10 cellular contexts compared by ENCODE assay signal in genomic region chr15:38868326-38869114, GRCh38.
DNase-seq lines count a peak whose midpoint lies in the region; ATAC-seq, FAIRE-seq and TF ChIP-seq lines count a peak whose summit lies in the region.
"Had no signal": no experiment of that assay in that cellular context is flagged by ENCODE, and none has a peak within 500 bp of the region (broad histone marks: within the 10 kb centered on the region; RNA-seq: fewer than 3 reads in every experiment).

No MANE protein-coding gene starts in this region.

- POLR2A ChIA-PET in SK-N-SH (lab: Yijun Ruan, JAX) = no interaction called here

- WGBS in SK-N-SH (ENCODE audit: low lambda C conversion rate) = 65% methylated on average over 8 of the region's 8 CpGs
- WGBS in small intestine, 3 donors = 26 to 49% (median 37%) methylated on average over 8 of the region's 8 CpGs
- no CpG with 5 or more reads among the region's 8 CpGs for WGBS in neuronal stem cell (ENCODE audit: extremely low coverage in 2 of 2, insufficient read length in 2 of 2, insufficient replicate concordance in 1 of 2), 2 donors

- H4K91ac ChIP-seq in neuronal stem cell (ENCODE audit: low read depth, low read length, poor library complexity) = no peak overlapping the region

- no peak overlapping the region for H3K23ac ChIP-seq in neuronal stem cell (ENCODE audit: low read depth, low read length, poor library complexity)

- no peak overlapping the region for H3K9ac ChIP-seq in SK-N-SH
- no peak overlapping the region for H3K9ac ChIP-seq in neuronal stem cell (ENCODE audit: low read depth, low read length, poor library complexity)
- H3K9ac ChIP-seq: neural progenitor cell had no signal

- CTCF ChIA-PET in SK-N-SH (lab: Yijun Ruan, JAX) = interaction anchor here (0.7 to 1.2 kb wide), 2 partner anchors 122 to 712 kb away, joined by 3 read pairs; no protein-coding TSS in a partner anchor

- H3K4me3 ChIP-seq in SK-N-SH (ENCODE audit: low read depth in 2 of 2, low read length in 1 of 2) (no peak overlapping the region), small intestine (ENCODE audit: low read depth in 1 of 2, low read length in 2 of 2) (no peak overlapping the region), neuronal stem cell (ENCODE audit: low read length in 2 of 2) (no peak overlapping the region)
- H3K4me3 ChIP-seq: HAP-1, neural progenitor cell had no signal

- H3K18ac ChIP-seq in neuronal stem cell (ENCODE audit: low read length) = no peak overlapping the region

- H2BK120ac ChIP-seq in neuronal stem cell (ENCODE audit: low read depth, low read length) = no peak overlapping the region

- H2AFZ ChIP-seq in SK-N-SH (ENCODE audit: low read depth) = no peak overlapping the region
- H2AFZ ChIP-seq in neuronal stem cell (ENCODE audit: low read length) = no peak overlapping the region
- H2AFZ ChIP-seq: neural progenitor cell had no signal

- H3K14ac ChIP-seq in neuronal stem cell (ENCODE audit: low read length) = no peak overlapping the region

- H2AK5ac ChIP-seq in neuronal stem cell (ENCODE audit: low read depth, low read length) = no peak overlapping the region

- no peak overlapping the region for H2BK12ac ChIP-seq in neuronal stem cell (ENCODE audit: low read length)

- no peak for TF ChIP-seq EP300 in SK-N-SH (IDR thresholded peaks at IDR 0.05; ENCODE audit: borderline replicate concordance in 1 of 2, low read depth in 1 of 2, low read length in 1 of 2)

- H3K79me1 ChIP-seq in neuronal stem cell (ENCODE audit: low read depth, low read length) = no peaks in the 10 kb centered on the region

- no peak for ATAC-seq in GM21786 (IDR thresholded peaks at IDR 0.05; ENCODE audit: unreplicated experiment)

- H4K20me1 ChIP-seq in SK-N-SH (ENCODE audit: insufficient read depth) = no peaks in the 10 kb centered on the region

- H3K4ac ChIP-seq in neuronal stem cell (ENCODE audit: low read length) = no peak overlapping the region

- H3K27ac ChIP-seq in SK-N-SH (ENCODE audit: low read depth in 2 of 2, low read length in 1 of 2) = peak overlapping the region in 1 of 2 experiments; percentile 56; a peak in 2 of 4 replicates
- H3K27ac ChIP-seq in small intestine (ENCODE audit: low read depth in 1 of 2, low read length in 1 of 2) = no peak overlapping the region
- H3K27ac ChIP-seq in neuronal stem cell (replicated peaks; ENCODE audit: low read length) = no peak overlapping the region
- H3K27ac ChIP-seq: neural progenitor cell had no signal

- H3K36me3 ChIP-seq in SK-N-SH (replicated peaks in 1 of 2; ENCODE audit: control insufficient read depth in 1 of 2, insufficient read depth in 2 of 2, low read length in 1 of 2) (no peaks in the 10 kb centered on the region), small intestine (ENCODE audit: control insufficient read depth in 2 of 2, insufficient read depth in 2 of 2, low read length in 2 of 2) (no peaks in the 10 kb centered on the region), neuronal stem cell (replicated peaks in 1 of 2; ENCODE audit: control insufficient read depth in 2 of 2, insufficient read depth in 2 of 2, low read length in 2 of 2) (no peaks in the 10 kb centered on the region)
- H3K36me3 ChIP-seq: HAP-1, neural progenitor cell had no signal

- no peak overlapping the region for H2BK15ac ChIP-seq in neuronal stem cell (ENCODE audit: low read length)

- no peaks in the 10 kb centered on the region for H3K9me2 ChIP-seq in SK-N-SH

- no peak for FAIRE-seq in small intestine (lab: Jason Lieb, UNC)

- no peak for TF ChIP-seq RAD21 in SK-N-SH (IDR thresholded peaks at IDR 0.05; ENCODE audit: low read length)

- H3K27me3 ChIP-seq in SK-N-SH (ENCODE audit: insufficient read depth) = no peaks in the 10 kb centered on the region
- H3K27me3 ChIP-seq in small intestine (ENCODE audit: control insufficient read depth in 2 of 2, insufficient read depth in 2 of 2, low read length in 2 of 2) = peaks cover 0 to 2% of the 10 kb centered on the region in 2 donors
- H3K27me3 ChIP-seq in neuronal stem cell (ENCODE audit: control insufficient read depth in 3 of 3, insufficient read depth in 3 of 3, low read depth in 1 of 3, low read length in 3 of 3) = no peaks in the 10 kb centered on the region
- H3K27me3 ChIP-seq: neural progenitor cell had no signal

- H3K79me2 ChIP-seq in SK-N-SH (ENCODE audit: insufficient read depth) = no peaks in the 10 kb centered on the region

- DNase-seq in GM04504 (ENCODE audit: low read depth) (peak; percentile 93), SK-N-SH (no peak), glomerular visceral epithelial cell (ENCODE audit: extremely low spot score) (peak; percentile 84), small intestine (peak; percentile 56), neuronal stem cell (ENCODE audit: low spot score) (no peak), NCI-H1694 (lab: John Stamatoyannopoulos, UW) (no peak)
- DNase-seq in NK-92 treated with Interleukin-12 subunit alpha and Interleukin-12 subunit beta, amount 100 ng/mL, for 24 hours (lab: John Stamatoyannopoulos, UW) = no peak

- TF ChIP-seq CTCF in SK-N-SH (IDR thresholded peaks at IDR 0.05) = no peak

- H4K8ac ChIP-seq in neuronal stem cell (ENCODE audit: low read depth, low read length) = no peak overlapping the region

- no peaks in the 10 kb centered on the region for H3K9me3 ChIP-seq in SK-N-SH
- no peaks in the 10 kb centered on the region for H3K9me3 ChIP-seq in small intestine (ENCODE audit: control insufficient read depth, low read depth)
- peaks cover 0 to 2% of the 10 kb centered on the region in 2 donors for H3K9me3 ChIP-seq in neuronal stem cell (replicated peaks in 1 of 2; ENCODE audit: control insufficient read depth in 2 of 2, insufficient read depth in 1 of 2, low read depth in 1 of 2, low read length in 2 of 2)
- H3K9me3 ChIP-seq: HAP-1 had no signal

- H3K4me1 ChIP-seq in SK-N-SH (ENCODE audit: control insufficient read depth in 1 of 2, insufficient read depth in 2 of 2, low read depth in 1 of 2, low read length in 1 of 2) = peaks cover 0 to 6% of the 10 kb centered on the region in 2 experiments; a peak in 3 of 4 replicates
- H3K4me1 ChIP-seq in small intestine (ENCODE audit: control insufficient read depth in 2 of 2, insufficient read depth in 1 of 2, low read depth in 1 of 2, low read length in 1 of 2) = no peaks in the 10 kb centered on the region
- no peaks in the 10 kb centered on the region for H3K4me1 ChIP-seq in neuronal stem cell (ENCODE audit: control insufficient read depth in 2 of 2, insufficient read depth in 1 of 2, low read depth in 1 of 2, low read length in 2 of 2)
- H3K4me1 ChIP-seq: HAP-1, neural progenitor cell had no signal

- H3K4me2 ChIP-seq in SK-N-SH (no peak overlapping the region), neuronal stem cell (ENCODE audit: insufficient read depth, low read length, poor library complexity, severe bottlenecking) (no peak overlapping the region)
- H3K4me2 ChIP-seq: neural progenitor cell had no signal

- no peaks in the 10 kb centered on the region for H3F3A ChIP-seq in SK-N-SH (replicated peaks; ENCODE audit: insufficient read depth)

- no peak overlapping the region for H2BK5ac ChIP-seq in neuronal stem cell (ENCODE audit: low read length)

TF ChIP-seq in SK-N-SH, 30 proteins besides CTCF, POLR2A, EP300 and RAD21 (continues in another document):
- TF ChIP-seq JUND (IDR thresholded peaks at IDR 0.05) (peak; percentile 61; the same call in 1 of the 2 replicates), RCOR1 (IDR thresholded peaks at IDR 0.05; ENCODE audit: low read length) (no peak), POLR2AphosphoS5 (IDR thresholded peaks at IDR 0.05; ENCODE audit: low read depth, low read length) (no peak), RXRA (IDR thresholded peaks at IDR 0.05; ENCODE audit: borderline replicate concordance, low read depth) (peak; percentile 73; the same call in 1 of the 2 replicates), GATA2 (CRISPR knock-in tag; IDR thresholded peaks at IDR 0.05) (no peak), TAF1 (IDR thresholded peaks at IDR 0.05; ENCODE audit: borderline replicate concordance, low read depth, low read length) (no peak), NRF1 (IDR thresholded peaks at IDR 0.05; ENCODE audit: low read depth, low read length) (no peak), FOSL2 (IDR thresholded peaks at IDR 0.05; ENCODE audit: borderline replicate concordance, low read depth) (peak; percentile 71), TCF12 (IDR thresholded peaks at IDR 0.05) (peak; percentile 62), USF2 (IDR thresholded peaks at IDR 0.05; ENCODE audit: borderline replicate concordance, low read depth, low read length) (no peak), FOXM1 (IDR thresholded peaks at IDR 0.05; ENCODE audit: low read depth) (no peak), ELF1 (IDR thresholded peaks at IDR 0.05) (no peak), MXI1 (IDR thresholded peaks at IDR 0.05; ENCODE audit: low read depth, low read length) (no peak)
- TF ChIP-seq, protein P1, sequence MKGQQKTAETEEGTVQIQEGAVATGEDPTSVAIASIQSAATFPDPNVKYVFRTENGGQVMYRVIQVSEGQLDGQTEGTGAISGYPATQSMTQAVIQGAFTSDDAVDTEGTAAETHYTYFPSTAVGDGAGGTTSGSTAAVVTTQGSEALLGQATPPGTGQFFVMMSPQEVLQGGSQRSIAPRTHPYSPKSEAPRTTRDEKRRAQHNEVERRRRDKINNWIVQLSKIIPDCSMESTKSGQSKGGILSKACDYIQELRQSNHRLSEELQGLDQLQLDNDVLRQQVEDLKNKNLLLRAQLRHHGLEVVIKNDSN (IDR thresholded peaks at IDR 0.05; ENCODE audit: borderline replicate concordance, low read depth) = peak; percentile 60; the same call in 1 of the 2 replicates
- TF ChIP-seq, protein P2, sequence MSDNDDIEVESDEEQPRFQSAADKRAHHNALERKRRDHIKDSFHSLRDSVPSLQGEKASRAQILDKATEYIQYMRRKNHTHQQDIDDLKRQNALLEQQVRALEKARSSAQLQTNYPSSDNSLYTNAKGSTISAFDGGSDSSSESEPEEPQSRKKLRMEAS (IDR thresholded peaks at IDR 0.05; ENCODE audit: low read depth) = peak; percentile 76; the same call in 1 of the 2 replicates

Comparison
In these comparisons a context has a peak if more than half of its experiments do, and no peak if none do; other contexts are left out.
1. DNase-seq: peak in GM04504 (single experiment), glomerular visceral epithelial cell (single experiment) and small intestine (single experiment); none in SK-N-SH (single experiment), NK-92 treated with Interleukin-12 subunit alpha and Interleukin-12 subunit beta, amount 100 ng/mL, for 24 hours (single experiment), neuronal stem cell (single experiment) and NCI-H1694 (single experiment).